ENCODE assay signal across 1 cellular context in genomic region chr17:81976332-81977210, GRCh38.
TF ChIP-seq lines count a peak whose summit lies in the region.

No MANE protein-coding gene starts in this region.

TF ChIP-seq in HepG2, 621 proteins besides CTCF, POLR2A, EP300 and RAD21 (continued from another document and continues in another):
- TF ChIP-seq, protein P1, sequence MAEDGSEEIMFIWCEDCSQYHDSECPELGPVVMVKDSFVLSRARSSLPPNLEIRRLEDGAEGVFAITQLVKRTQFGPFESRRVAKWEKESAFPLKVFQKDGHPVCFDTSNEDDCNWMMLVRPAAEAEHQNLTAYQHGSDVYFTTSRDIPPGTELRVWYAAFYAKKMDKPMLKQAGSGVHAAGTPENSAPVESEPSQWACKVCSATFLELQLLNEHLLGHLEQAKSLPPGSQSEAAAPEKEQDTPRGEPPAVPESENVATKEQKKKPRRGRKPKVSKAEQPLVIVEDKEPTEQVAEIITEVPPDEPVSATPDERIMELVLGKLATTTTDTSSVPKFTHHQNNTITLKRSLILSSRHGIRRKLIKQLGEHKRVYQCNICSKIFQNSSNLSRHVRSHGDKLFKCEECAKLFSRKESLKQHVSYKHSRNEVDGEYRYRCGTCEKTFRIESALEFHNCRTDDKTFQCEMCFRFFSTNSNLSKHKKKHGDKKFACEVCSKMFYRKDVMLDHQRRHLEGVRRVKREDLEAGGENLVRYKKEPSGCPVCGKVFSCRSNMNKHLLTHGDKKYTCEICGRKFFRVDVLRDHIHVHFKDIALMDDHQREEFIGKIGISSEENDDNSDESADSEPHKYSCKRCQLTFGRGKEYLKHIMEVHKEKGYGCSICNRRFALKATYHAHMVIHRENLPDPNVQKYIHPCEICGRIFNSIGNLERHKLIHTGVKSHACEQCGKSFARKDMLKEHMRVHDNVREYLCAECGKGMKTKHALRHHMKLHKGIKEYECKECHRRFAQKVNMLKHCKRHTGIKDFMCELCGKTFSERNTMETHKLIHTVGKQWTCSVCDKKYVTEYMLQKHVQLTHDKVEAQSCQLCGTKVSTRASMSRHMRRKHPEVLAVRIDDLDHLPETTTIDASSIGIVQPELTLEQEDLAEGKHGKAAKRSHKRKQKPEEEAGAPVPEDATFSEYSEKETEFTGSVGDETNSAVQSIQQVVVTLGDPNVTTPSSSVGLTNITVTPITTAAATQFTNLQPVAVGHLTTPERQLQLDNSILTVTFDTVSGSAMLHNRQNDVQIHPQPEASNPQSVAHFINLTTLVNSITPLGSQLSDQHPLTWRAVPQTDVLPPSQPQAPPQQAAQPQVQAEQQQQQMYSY (CRISPR knock-in tag; IDR thresholded peaks at IDR 0.05) = no peak
- TF ChIP-seq ZNF143 (CRISPR knock-in tag; IDR thresholded peaks at IDR 0.05) (peak; percentile 18; the same call in 1 of the 2 replicates), RXRA (CRISPR knock-in tag; IDR thresholded peaks at IDR 0.05) (peak; percentile 39; the same call in 1 of the 2 replicates), LRRFIP1 (CRISPR knock-in tag; conservative IDR thresholded peaks at IDR 0.05) (no peak), ZNF44 (CRISPR knock-in tag; IDR thresholded peaks at IDR 0.05) (no peak), KDM4B (CRISPR knock-in tag; IDR thresholded peaks at IDR 0.05) (no peak), MIXL1 (CRISPR knock-in tag; IDR thresholded peaks at IDR 0.05) (no peak), ZSCAN29 (CRISPR knock-in tag; conservative IDR thresholded peaks at IDR 0.05) (no peak), BRF2 (CRISPR knock-in tag; IDR thresholded peaks at IDR 0.05) (no peak), ZNF512 (CRISPR knock-in tag; IDR thresholded peaks at IDR 0.05) (no peak), ZMYM3 (CRISPR knock-in tag; IDR thresholded peaks at IDR 0.05) (no peak), MIER3 (CRISPR knock-in tag; IDR thresholded peaks at IDR 0.05; ENCODE audit: borderline replicate concordance) (no peak; the same call in 1 of the 2 replicates), ZNF318 (CRISPR knock-in tag; IDR thresholded peaks at IDR 0.05) (0 out of 2 replicates have a peak, but pooled peaks have one; percentile 30), IKZF4 (CRISPR knock-in tag; IDR thresholded peaks at IDR 0.05; ENCODE audit: borderline replicate concordance, low read depth, not compliant biosample characterization) (no peak), ZNF737 (CRISPR knock-in tag; IDR thresholded peaks at IDR 0.05; ENCODE audit: borderline replicate concordance) (no peak), ZNF546 (CRISPR knock-in tag; conservative IDR thresholded peaks at IDR 0.05) (no peak; the same call in 1 of the 2 replicates), ZNF557 (CRISPR knock-in tag; IDR thresholded peaks at IDR 0.05) (no peak), MEIS2 (CRISPR knock-in tag; IDR thresholded peaks at IDR 0.05) (no peak; the same call in 1 of the 2 replicates), ZNF629 (CRISPR knock-in tag; conservative IDR thresholded peaks at IDR 0.05) (no peak; the same call in 1 of the 2 replicates), NAIF1 (CRISPR knock-in tag; IDR thresholded peaks at IDR 0.05; ENCODE audit: borderline replicate concordance) (no peak), PLSCR1 (CRISPR knock-in tag; IDR thresholded peaks at IDR 0.05; ENCODE audit: borderline replicate concordance) (no peak), MYC (CRISPR knock-in tag; IDR thresholded peaks at IDR 0.05; ENCODE audit: borderline replicate concordance) (peak; percentile 94), NFRKB (IDR thresholded peaks at IDR 0.05) (no peak), MLLT10 (CRISPR knock-in tag; IDR thresholded peaks at IDR 0.05) (no peak)
- TF ChIP-seq, protein P2, sequence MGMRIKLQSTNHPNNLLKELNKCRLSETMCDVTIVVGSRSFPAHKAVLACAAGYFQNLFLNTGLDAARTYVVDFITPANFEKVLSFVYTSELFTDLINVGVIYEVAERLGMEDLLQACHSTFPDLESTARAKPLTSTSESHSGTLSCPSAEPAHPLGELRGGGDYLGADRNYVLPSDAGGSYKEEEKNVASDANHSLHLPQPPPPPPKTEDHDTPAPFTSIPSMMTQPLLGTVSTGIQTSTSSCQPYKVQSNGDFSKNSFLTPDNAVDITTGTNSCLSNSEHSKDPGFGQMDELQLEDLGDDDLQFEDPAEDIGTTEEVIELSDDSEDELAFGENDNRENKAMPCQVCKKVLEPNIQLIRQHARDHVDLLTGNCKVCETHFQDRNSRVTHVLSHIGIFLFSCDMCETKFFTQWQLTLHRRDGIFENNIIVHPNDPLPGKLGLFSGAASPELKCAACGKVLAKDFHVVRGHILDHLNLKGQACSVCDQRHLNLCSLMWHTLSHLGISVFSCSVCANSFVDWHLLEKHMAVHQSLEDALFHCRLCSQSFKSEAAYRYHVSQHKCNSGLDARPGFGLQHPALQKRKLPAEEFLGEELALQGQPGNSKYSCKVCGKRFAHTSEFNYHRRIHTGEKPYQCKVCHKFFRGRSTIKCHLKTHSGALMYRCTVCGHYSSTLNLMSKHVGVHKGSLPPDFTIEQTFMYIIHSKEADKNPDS (CRISPR knock-in tag; IDR thresholded peaks at IDR 0.05) = peak; percentile 90; the same call in 1 of the 2 replicates
- TF ChIP-seq, protein P3, sequence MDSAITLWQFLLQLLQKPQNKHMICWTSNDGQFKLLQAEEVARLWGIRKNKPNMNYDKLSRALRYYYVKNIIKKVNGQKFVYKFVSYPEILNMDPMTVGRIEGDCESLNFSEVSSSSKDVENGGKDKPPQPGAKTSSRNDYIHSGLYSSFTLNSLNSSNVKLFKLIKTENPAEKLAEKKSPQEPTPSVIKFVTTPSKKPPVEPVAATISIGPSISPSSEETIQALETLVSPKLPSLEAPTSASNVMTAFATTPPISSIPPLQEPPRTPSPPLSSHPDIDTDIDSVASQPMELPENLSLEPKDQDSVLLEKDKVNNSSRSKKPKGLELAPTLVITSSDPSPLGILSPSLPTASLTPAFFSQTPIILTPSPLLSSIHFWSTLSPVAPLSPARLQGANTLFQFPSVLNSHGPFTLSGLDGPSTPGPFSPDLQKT (CRISPR knock-in tag; IDR thresholded peaks at IDR 0.05; ENCODE audit: borderline replicate concordance) = no peak
- TF ChIP-seq, protein P4, sequence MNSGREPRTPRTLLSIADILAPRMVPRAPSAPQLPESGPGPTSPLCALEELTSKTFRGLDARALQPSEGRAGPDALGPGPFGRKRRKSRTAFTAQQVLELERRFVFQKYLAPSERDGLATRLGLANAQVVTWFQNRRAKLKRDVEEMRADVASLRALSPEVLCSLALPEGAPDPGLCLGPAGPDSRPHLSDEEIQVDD (CRISPR knock-in tag; IDR thresholded peaks at IDR 0.05; ENCODE audit: borderline replicate concordance) = peak; percentile 28; the same call in 1 of the 2 replicates
- TF ChIP-seq, protein P5, sequence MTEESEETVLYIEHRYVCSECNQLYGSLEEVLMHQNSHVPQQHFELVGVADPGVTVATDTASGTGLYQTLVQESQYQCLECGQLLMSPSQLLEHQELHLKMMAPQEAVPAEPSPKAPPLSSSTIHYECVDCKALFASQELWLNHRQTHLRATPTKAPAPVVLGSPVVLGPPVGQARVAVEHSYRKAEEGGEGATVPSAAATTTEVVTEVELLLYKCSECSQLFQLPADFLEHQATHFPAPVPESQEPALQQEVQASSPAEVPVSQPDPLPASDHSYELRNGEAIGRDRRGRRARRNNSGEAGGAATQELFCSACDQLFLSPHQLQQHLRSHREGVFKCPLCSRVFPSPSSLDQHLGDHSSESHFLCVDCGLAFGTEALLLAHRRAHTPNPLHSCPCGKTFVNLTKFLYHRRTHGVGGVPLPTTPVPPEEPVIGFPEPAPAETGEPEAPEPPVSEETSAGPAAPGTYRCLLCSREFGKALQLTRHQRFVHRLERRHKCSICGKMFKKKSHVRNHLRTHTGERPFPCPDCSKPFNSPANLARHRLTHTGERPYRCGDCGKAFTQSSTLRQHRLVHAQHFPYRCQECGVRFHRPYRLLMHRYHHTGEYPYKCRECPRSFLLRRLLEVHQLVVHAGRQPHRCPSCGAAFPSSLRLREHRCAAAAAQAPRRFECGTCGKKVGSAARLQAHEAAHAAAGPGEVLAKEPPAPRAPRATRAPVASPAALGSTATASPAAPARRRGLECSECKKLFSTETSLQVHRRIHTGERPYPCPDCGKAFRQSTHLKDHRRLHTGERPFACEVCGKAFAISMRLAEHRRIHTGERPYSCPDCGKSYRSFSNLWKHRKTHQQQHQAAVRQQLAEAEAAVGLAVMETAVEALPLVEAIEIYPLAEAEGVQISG (CRISPR knock-in tag; IDR thresholded peaks at IDR 0.05) = 0 out of 2 replicates have a peak, but pooled peaks have one; percentile 49
